In the genomic region with DNA sequence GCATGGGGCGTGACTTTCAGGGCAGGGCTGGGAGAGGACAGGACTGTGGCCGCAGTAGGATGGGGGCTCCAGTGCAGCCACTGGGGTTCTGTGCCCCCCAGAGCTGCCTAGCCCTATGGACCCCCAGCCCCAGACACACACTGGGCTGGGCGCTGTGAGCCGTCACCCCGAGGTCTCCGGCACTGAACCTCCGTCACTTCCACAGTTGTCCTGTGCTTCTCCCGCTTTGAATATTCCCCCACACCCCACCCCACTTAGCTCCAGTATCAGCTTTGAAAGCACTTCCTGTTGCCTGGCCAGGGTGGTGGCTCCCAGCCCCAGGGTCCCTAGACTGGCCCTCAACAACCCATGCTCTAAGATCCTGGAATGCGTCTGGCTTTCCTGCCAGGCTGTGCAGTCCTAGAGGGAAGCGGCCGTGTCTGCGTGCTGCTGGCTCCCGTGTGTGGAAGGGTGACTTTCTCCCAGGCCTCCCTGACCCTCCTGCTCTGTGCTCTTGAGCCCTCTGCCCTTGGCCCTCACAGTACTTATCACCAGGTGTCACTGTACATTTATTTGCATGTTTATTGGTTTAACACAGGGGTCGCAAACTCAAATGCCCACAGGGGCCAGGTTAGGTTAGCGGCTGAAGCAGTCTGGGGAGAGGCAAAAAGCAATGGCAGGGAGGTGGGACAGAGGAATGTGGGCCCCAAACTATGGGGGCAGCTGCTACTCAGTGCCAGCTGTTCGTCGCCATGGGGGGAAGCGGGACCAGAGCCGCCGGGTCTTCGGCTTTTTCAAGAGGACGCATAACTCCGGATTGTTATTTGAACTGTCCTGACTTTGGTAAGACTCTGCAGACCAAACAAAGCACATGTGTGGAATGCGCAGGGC, we compare ENCODE assay signal across 1 cellular context.
TF ChIP-seq lines count a peak whose summit lies in the region.

No MANE protein-coding gene starts in this region.

TF ChIP-seq in IMR-90, 13 proteins besides CTCF, POLR2A, EP300 and RAD21:
- TF ChIP-seq CEBPB (IDR thresholded peaks at IDR 0.05; ENCODE audit: low read depth, low read length) (no peak), FOS (IDR thresholded peaks at IDR 0.05; ENCODE audit: low read depth, low read length) (no peak), MXI1 (IDR thresholded peaks at IDR 0.05; ENCODE audit: borderline replicate concordance, low read depth, low read length) (no peak), RCOR1 (IDR thresholded peaks at IDR 0.05; ENCODE audit: insufficient replicate concordance, low read length) (no peak), CHD1 (IDR thresholded peaks at IDR 0.05; ENCODE audit: low read depth, low read length) (no peak), SMC3 (IDR thresholded peaks at IDR 0.05; ENCODE audit: low read depth, low read length) (no peak), NFE2L2 (IDR thresholded peaks at IDR 0.05; ENCODE audit: low read depth, low read length) (no peak), BHLHE40 (IDR thresholded peaks at IDR 0.05; ENCODE audit: low read depth, low read length) (no peak), MAFK (IDR thresholded peaks at IDR 0.05; ENCODE audit: low read depth, low read length) (no peak), MAZ (IDR thresholded peaks at IDR 0.05; ENCODE audit: borderline replicate concordance, low read depth, low read length) (no peak), RFX5 (IDR thresholded peaks at IDR 0.05; ENCODE audit: low read depth, low read length) (no peak)
- TF ChIP-seq, protein P1, sequence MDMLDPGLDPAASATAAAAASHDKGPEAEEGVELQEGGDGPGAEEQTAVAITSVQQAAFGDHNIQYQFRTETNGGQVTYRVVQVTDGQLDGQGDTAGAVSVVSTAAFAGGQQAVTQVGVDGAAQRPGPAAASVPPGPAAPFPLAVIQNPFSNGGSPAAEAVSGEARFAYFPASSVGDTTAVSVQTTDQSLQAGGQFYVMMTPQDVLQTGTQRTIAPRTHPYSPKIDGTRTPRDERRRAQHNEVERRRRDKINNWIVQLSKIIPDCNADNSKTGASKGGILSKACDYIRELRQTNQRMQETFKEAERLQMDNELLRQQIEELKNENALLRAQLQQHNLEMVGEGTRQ (IDR thresholded peaks at IDR 0.05; ENCODE audit: low read depth, low read length): no peak
- TF ChIP-seq, protein P2, sequence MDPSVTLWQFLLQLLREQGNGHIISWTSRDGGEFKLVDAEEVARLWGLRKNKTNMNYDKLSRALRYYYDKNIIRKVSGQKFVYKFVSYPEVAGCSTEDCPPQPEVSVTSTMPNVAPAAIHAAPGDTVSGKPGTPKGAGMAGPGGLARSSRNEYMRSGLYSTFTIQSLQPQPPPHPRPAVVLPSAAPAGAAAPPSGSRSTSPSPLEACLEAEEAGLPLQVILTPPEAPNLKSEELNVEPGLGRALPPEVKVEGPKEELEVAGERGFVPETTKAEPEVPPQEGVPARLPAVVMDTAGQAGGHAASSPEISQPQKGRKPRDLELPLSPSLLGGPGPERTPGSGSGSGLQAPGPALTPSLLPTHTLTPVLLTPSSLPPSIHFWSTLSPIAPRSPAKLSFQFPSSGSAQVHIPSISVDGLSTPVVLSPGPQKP (IDR thresholded peaks at IDR 0.05; ENCODE audit: borderline replicate concordance, low read depth, low read length): no peak
